ENCODE assay signal across 15 cellular contexts in genomic region chr1:153643825-153644224, GRCh38. TPM values are rescaled to one million over a fixed set of nuclear protein-coding genes. Genes with fewer than 3 reads are reported as not detected.
DNase-seq lines count a peak whose midpoint lies in the region; ATAC-seq and TF ChIP-seq lines count a peak whose summit lies in the region.
"Had no signal": no experiment of that assay in that cellular context is flagged by ENCODE, and none has a peak within 500 bp of the region (broad histone marks: within the 10 kb centered on the region; RNA-seq: fewer than 3 reads in every experiment).

No MANE protein-coding gene starts in this region.

- POLR2A ChIA-PET in CD8-positive, alpha-beta memory T cell (lab: Charles Lee), result interaction anchor here (0.8 to 1.0 kb wide), 3 partner anchors 9 to 12 kb away, joined by 3 to 10 read pairs (median 4); partner anchors contain the start of gene CHTOP

- H3K4me1 Mint-ChIP-seq in CD8-positive, alpha-beta memory T cell, result peaks cover 48 to 74% (median 71%) of the 10 kb centered on the region in 3 donors
- peaks cover 47% of the 10 kb centered on the region for H3K4me1 Mint-ChIP-seq in activated naive CD8-positive, alpha-beta T cell treated with anti-CD3 and anti-CD28 coated beads, Interleukin-2, amount 50 U/mL, for 24 hours
- H3K4me1 Mint-ChIP-seq in nephron progenitor cell (peaks cover 32% of the 10 kb centered on the region), GM23338 (peaks cover 6% of the 10 kb centered on the region)

- H3K79me2 ChIP-seq in GM23338 (replicated peaks; ENCODE audit: insufficient read depth), result peaks cover 26% of the 10 kb centered on the region

- CTCF ChIA-PET in CD8-positive, alpha-beta memory T cell (lab: Charles Lee), result interaction anchor here (0.9 to 1.4 kb wide), 2 partner anchors 10 to 136 kb away, joined by 3 to 5 read pairs; partner anchors contain the start of gene CHTOP

- H3K4me1 ChIP-seq in CD8-positive, alpha-beta memory T cell (ENCODE audit: insufficient read depth, low read length), result peaks cover 25% of the 10 kb centered on the region
- no peaks in the 10 kb centered on the region for H3K4me1 ChIP-seq in GM23338 (ENCODE audit: insufficient read depth)
- no peaks in the 10 kb centered on the region for H3K4me1 ChIP-seq in SJCRH30

- H3K9me3 Mint-ChIP-seq in CD8-positive, alpha-beta memory T cell, result no peaks in the 10 kb centered on the region
- H3K9me3 Mint-ChIP-seq in activated naive CD8-positive, alpha-beta T cell treated with anti-CD3 and anti-CD28 coated beads, Interleukin-2, amount 50 U/mL, for 24 hours, result no peaks in the 10 kb centered on the region
- no peaks in the 10 kb centered on the region for H3K9me3 Mint-ChIP-seq in nephron progenitor cell
- H3K9me3 Mint-ChIP-seq in GM23338, result no peaks in the 10 kb centered on the region

- H3K9me2 ChIP-seq in GM23338 (ENCODE audit: insufficient read depth), result no peaks in the 10 kb centered on the region

- H3K27me3 Mint-ChIP-seq in CD8-positive, alpha-beta memory T cell, result no peaks in the 10 kb centered on the region
- H3K27me3 Mint-ChIP-seq in activated naive CD8-positive, alpha-beta T cell treated with anti-CD3 and anti-CD28 coated beads, Interleukin-2, amount 50 U/mL, for 24 hours, result no peaks in the 10 kb centered on the region
- no peaks in the 10 kb centered on the region for H3K27me3 Mint-ChIP-seq in nephron progenitor cell (ENCODE audit: low read depth, poor library complexity)
- peaks cover 10% of the 10 kb centered on the region for H3K27me3 Mint-ChIP-seq in GM23338 (ENCODE audit: insufficient read depth, low read depth, poor library complexity)
- H3K27me3 Mint-ChIP-seq: activated CD8-positive, alpha-beta memory T cell treated with anti-CD3 and anti-CD28 coated beads, Interleukin-2, amount 10 ng/mL, durations not matched to agents 7 days and 5 days had no signal

- H3K27ac ChIP-seq in CD8-positive, alpha-beta memory T cell (ENCODE audit: low read depth, low read length), result no peak overlapping the region
- H3K27ac ChIP-seq in GM23338 (ENCODE audit: low read depth), result no peak overlapping the region
- no peak overlapping the region for H3K27ac ChIP-seq in SJCRH30
- H3K27ac ChIP-seq: BLaER1, KMS-11 had no signal

- no peak for ATAC-seq in activated naive CD8-positive, alpha-beta T cell treated with anti-CD3 and anti-CD28 coated beads, Interleukin-2, amount 50 U/mL, for 24 hours
- ATAC-seq in GM23338, result no peak
- ATAC-seq: activated CD8-positive, alpha-beta memory T cell treated with anti-CD3 and anti-CD28 coated beads, Interleukin-2, amount 10 ng/mL, durations not matched to agents 7 days and 5 days; HCT116 had no signal

- H3K4me2 ChIP-seq in GM23338, result no peak overlapping the region
- H3K4me2 ChIP-seq: BLaER1, KMS-11 had no signal

- no peak overlapping the region for H2AFZ ChIP-seq in GM23338

- peaks cover 56% of the 10 kb centered on the region for H3K36me3 ChIP-seq in CD8-positive, alpha-beta memory T cell (ENCODE audit: insufficient read depth, low read length)
- peaks cover 67% of the 10 kb centered on the region for H3K36me3 ChIP-seq in GM23338 (ENCODE audit: insufficient read depth)
- peaks cover 73% of the 10 kb centered on the region for H3K36me3 ChIP-seq in SJCRH30

- H3K27ac Mint-ChIP-seq in CD8-positive, alpha-beta memory T cell, result peak overlapping the region in 7 of 8 donors; percentile 24 to 79 (median 69)
- peak overlapping the region; percentile 40 for H3K27ac Mint-ChIP-seq in activated naive CD8-positive, alpha-beta T cell treated with anti-CD3 and anti-CD28 coated beads, Interleukin-2, amount 50 U/mL, for 24 hours
- H3K27ac Mint-ChIP-seq in nephron progenitor cell, result peak overlapping the region; percentile 9
- H3K27ac Mint-ChIP-seq in GM23338, result no peak overlapping the region

- no peak overlapping the region for H3K4me3 ChIP-seq in CD8-positive, alpha-beta memory T cell (ENCODE audit: low read length)
- H3K4me3 ChIP-seq in GM23338 (no peak overlapping the region), SJCRH30 (no peak overlapping the region)
- H3K4me3 ChIP-seq: BLaER1 had no signal

- DNase-seq in CD8-positive, alpha-beta memory T cell, result no peak
- DNase-seq in activated naive CD8-positive, alpha-beta T cell treated with anti-CD3 and anti-CD28 coated beads, Interleukin-2, amount 50 U/mL, for 24 hours, result no peak
- no peak for DNase-seq in nephron progenitor cell
- DNase-seq in GM23338 (ENCODE audit: low spot score), result no peak
- no peak for DNase-seq in SJCRH30
- no peak for DNase-seq in NCI-H226
- DNase-seq: activated CD8-positive, alpha-beta memory T cell treated with anti-CD3 and anti-CD28 coated beads, Interleukin-2, amount 10 ng/mL, durations not matched to agents 7 days and 5 days; glutamatergic neuron; NCI-H1436; NCI-H345; stimulated activated CD4-positive, alpha-beta T cell treated with anti-CD3 and anti-CD28 coated beads, Interleukin-4, amount 100 ng/mL, for 24 hours; stimulated activated naive CD4-positive, alpha-beta T cell had no signal

- H3K36me3 Mint-ChIP-seq in CD8-positive, alpha-beta memory T cell, result peaks cover 8 to 82% (median 27%) of the 10 kb centered on the region in 3 donors
- peaks cover 74% of the 10 kb centered on the region for H3K36me3 Mint-ChIP-seq in activated naive CD8-positive, alpha-beta T cell treated with anti-CD3 and anti-CD28 coated beads, Interleukin-2, amount 50 U/mL, for 24 hours (ENCODE audit: low read depth)
- H3K36me3 Mint-ChIP-seq in nephron progenitor cell (ENCODE audit: low read depth) (peaks cover 72% of the 10 kb centered on the region), GM23338 (ENCODE audit: low read depth) (peaks cover 77% of the 10 kb centered on the region)

- no peaks in the 10 kb centered on the region for H3K27me3 ChIP-seq in CD8-positive, alpha-beta memory T cell (ENCODE audit: insufficient read depth, low read length, poor library complexity, severe bottlenecking)
- H3K27me3 ChIP-seq in GM23338 (ENCODE audit: insufficient read depth) (no peaks in the 10 kb centered on the region), SJCRH30 (no peaks in the 10 kb centered on the region)
- H3K27me3 ChIP-seq: BLaER1 had no signal

- TF ChIP-seq CTCF in nephron progenitor cell (IDR thresholded peaks at IDR 0.05) (no peak), GM23338 (conservative IDR thresholded peaks at IDR 0.05; ENCODE audit: low read depth in 2 of 2) (no peak)

- H4K20me1 ChIP-seq in GM23338 (replicated peaks; ENCODE audit: insufficient read depth), result peaks cover 55% of the 10 kb centered on the region

- H3F3A ChIP-seq in GM23338 (replicated peaks; ENCODE audit: low read depth), result peaks cover 53% of the 10 kb centered on the region

- no peak overlapping the region for H3K4me3 Mint-ChIP-seq in CD8-positive, alpha-beta memory T cell
- H3K4me3 Mint-ChIP-seq in activated naive CD8-positive, alpha-beta T cell treated with anti-CD3 and anti-CD28 coated beads, Interleukin-2, amount 50 U/mL, for 24 hours, result no peak overlapping the region
- no peak overlapping the region for H3K4me3 Mint-ChIP-seq in nephron progenitor cell
- H3K4me3 Mint-ChIP-seq in GM23338, result no peak overlapping the region
- H3K4me3 Mint-ChIP-seq: activated CD8-positive, alpha-beta memory T cell treated with anti-CD3 and anti-CD28 coated beads, Interleukin-2, amount 10 ng/mL, durations not matched to agents 7 days and 5 days had no signal

- no peaks in the 10 kb centered on the region for H3K9me3 ChIP-seq in CD8-positive, alpha-beta memory T cell (ENCODE audit: low read length)
- H3K9me3 ChIP-seq in SJCRH30 (replicated peaks), result no peaks in the 10 kb centered on the region
- H3K9me3 ChIP-seq: BLaER1 had no signal

TF ChIP-seq in GM23338, 12 proteins besides CTCF, POLR2A, EP300 and RAD21 (continues in another document):
- TF ChIP-seq EZH2phosphoT487 (IDR thresholded peaks at IDR 0.05; ENCODE audit: unreplicated experiment), result no peak

RNA-seq across cellular contexts. Expression of gene CHTOP, which starts 10.0 kb away (rescaled TPM):
- total RNA-seq in CD8-positive, alpha-beta memory T cell, result 10 to 100 TPM; 95.9 to 98.9 TPM
- 70.2 TPM for polyA plus RNA-seq in CD8-positive, alpha-beta memory T cell
- 68.9 and 73.4 TPM in 2 replicates for total RNA-seq in GM23338 (2014; rRNA removed; shearing (Covaris generic))
- polyA plus RNA-seq in GM23338 (2016; fragmentation: Nextera tagmentation; extraction: Ambion mirVana), result 86.6 and 97.8 TPM in 2 replicates
- 60.2 and 68.2 TPM in 2 replicates for total RNA-seq in SJCRH30 (2014; rRNA removed; shearing (Covaris generic))

RNA-seq across cellular contexts. Expression of gene SNAPIN, which starts 14.7 kb away (rescaled TPM):
- total RNA-seq in CD8-positive, alpha-beta memory T cell, result 10 to 100 TPM; 36.7 to 39.0 TPM
- polyA plus RNA-seq in CD8-positive, alpha-beta memory T cell, result 87.7 TPM
- 25.6 and 28.1 TPM in 2 replicates for total RNA-seq in GM23338 (2014; rRNA removed; shearing (Covaris generic))
- polyA plus RNA-seq in GM23338 (2016; fragmentation: Nextera tagmentation; extraction: Ambion mirVana), result 43.7 and 48.5 TPM in 2 replicates
- total RNA-seq in SJCRH30 (2014; rRNA removed; shearing (Covaris generic)), result 29.0 and 31.9 TPM in 2 replicates

RNA-seq across cellular contexts. Expression of gene S100A1, which starts 15.6 kb away (rescaled TPM):
- total RNA-seq in CD8-positive, alpha-beta memory T cell, result not detected
- 0.07 TPM for polyA plus RNA-seq in CD8-positive, alpha-beta memory T cell
- total RNA-seq in GM23338 (2014; rRNA removed; shearing (Covaris generic)), result 0.66 TPM in 1 of 2 replicates, not detected in the other
- polyA plus RNA-seq in GM23338 (2016; fragmentation: Nextera tagmentation; extraction: Ambion mirVana), result 0.13 TPM in 1 of 2 replicates, not detected in the other
- total RNA-seq in SJCRH30 (2014; rRNA removed; shearing (Covaris generic)), result 3.6 and 4.4 TPM in 2 replicates
- total RNA-seq: activated CD8-positive, alpha-beta memory T cell treated with anti-CD3 and anti-CD28 coated beads, Interleukin-2, amount 10 ng/mL, durations not matched to agents 7 days and 5 days had no signal

RNA-seq across cellular contexts. Expression of gene S100A13, which starts 16.5 kb away (rescaled TPM):
- 1 to 10 TPM; 5.5 to 7.6 TPM for total RNA-seq in CD8-positive, alpha-beta memory T cell
- 1.3 TPM for polyA plus RNA-seq in CD8-positive, alpha-beta memory T cell
- 32.7 and 35.3 TPM in 2 replicates for total RNA-seq in GM23338 (2014; rRNA removed; shearing (Covaris generic))
- polyA plus RNA-seq in GM23338 (2016; fragmentation: Nextera tagmentation; extraction: Ambion mirVana), result 165 and 182 TPM in 2 replicates
- 100 and 113 TPM in 2 replicates for total RNA-seq in SJCRH30 (2014; rRNA removed; shearing (Covaris generic))

RNA-seq across cellular contexts. Expression of gene ILF2, which starts 27.0 kb away (rescaled TPM):
- 100 to 1,000 TPM; 379 to 394 TPM for total RNA-seq in CD8-positive, alpha-beta memory T cell
- polyA plus RNA-seq in CD8-positive, alpha-beta memory T cell, result 126 TPM
- 314 and 337 TPM in 2 replicates for total RNA-seq in GM23338 (2014; rRNA removed; shearing (Covaris generic))
- polyA plus RNA-seq in GM23338 (2016; fragmentation: Nextera tagmentation; extraction: Ambion mirVana), result 204 and 214 TPM in 2 replicates
- 366 and 380 TPM in 2 replicates for total RNA-seq in SJCRH30 (2014; rRNA removed; shearing (Covaris generic))
